ENCODE assay signal across 8 cellular contexts in the genomic region with DNA sequence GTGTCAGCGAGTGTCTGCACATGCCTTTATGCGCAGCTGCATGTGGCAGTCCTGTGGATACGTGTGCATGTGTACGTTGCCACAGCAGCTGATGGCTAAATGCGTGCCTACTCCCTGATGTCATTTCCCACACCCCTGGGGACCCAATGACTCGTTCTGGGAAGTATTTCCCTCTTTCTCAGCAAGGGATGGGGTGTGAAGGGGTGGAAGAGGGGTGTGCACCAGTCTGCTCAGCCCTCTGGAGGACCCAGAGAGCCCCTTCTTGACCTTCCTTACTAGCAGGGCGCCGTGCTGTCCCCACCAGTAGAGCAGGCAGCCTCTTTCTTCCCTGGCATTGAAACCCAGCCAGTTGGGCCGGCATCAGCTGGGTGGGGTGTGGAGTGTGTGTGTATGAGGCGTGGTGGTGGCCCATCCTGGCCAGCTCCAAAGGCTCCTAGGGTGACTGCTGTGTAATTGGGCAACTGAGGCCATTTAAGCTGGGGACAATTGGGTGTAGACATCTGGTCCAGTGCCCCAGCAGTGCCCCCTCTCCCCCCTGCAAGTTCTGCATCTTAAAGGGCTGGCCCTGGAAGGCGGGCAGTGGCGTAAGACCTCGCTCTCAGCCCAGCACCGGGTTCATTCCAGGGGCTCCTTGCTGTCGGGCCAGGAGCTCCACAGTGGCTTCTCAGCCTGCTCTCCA. TPM values are rescaled to one million over a fixed set of nuclear protein-coding genes. Genes with fewer than 3 reads are reported as not detected.
DNase-seq lines count a peak whose midpoint lies in the region; ATAC-seq and TF ChIP-seq lines count a peak whose summit lies in the region.

No MANE protein-coding gene starts in this region.

- peaks cover under 1% of the 10 kb centered on the region for H3K4me1 ChIP-seq in rectal smooth muscle tissue (ENCODE audit: control insufficient read depth, insufficient read depth, low read length)

- no peak overlapping the region for H3K4me3 ChIP-seq in fibroblast of the aortic adventitia (ENCODE audit: low read depth, low read length)
- no peak overlapping the region for H3K4me3 ChIP-seq in rectal smooth muscle tissue (ENCODE audit: low read length)

- peak overlapping the region; percentile 67 for H3K27ac ChIP-seq in rectal smooth muscle tissue (ENCODE audit: low read depth, low read length)
- H3K27ac ChIP-seq in CD4-positive, alpha-beta T cell (ENCODE audit: low read depth, low read length): no peak overlapping the region

- no peaks in the 10 kb centered on the region for H3K36me3 ChIP-seq in rectal smooth muscle tissue (ENCODE audit: control insufficient read depth, insufficient read depth, low read length)

- CTCF ChIA-PET in CD4-positive, alpha-beta T cell (lab: Charles Lee): no interaction called here

- H3K4me3 Mint-ChIP-seq in CD4-positive, alpha-beta T cell: no peak overlapping the region

- H3K36me3 Mint-ChIP-seq in CD4-positive, alpha-beta T cell (ENCODE audit: low read depth): no peaks in the 10 kb centered on the region

- H3K9me3 Mint-ChIP-seq in CD4-positive, alpha-beta T cell: no peaks in the 10 kb centered on the region

- ATAC-seq in HG02798 (IDR thresholded peaks at IDR 0.05; ENCODE audit: poor library complexity, unreplicated experiment) (no peak), HG02870 (IDR thresholded peaks at IDR 0.05; ENCODE audit: unreplicated experiment) (no peak)
- no peak for ATAC-seq in CD4-positive, alpha-beta T cell (ENCODE audit: poor library complexity)

- intact Hi-C loops in CD4-positive, alpha-beta T cell (cut with DNase I, micrococcal nuclease): no loop called here

- H3K9ac ChIP-seq in rectal smooth muscle tissue (ENCODE audit: low read length): no peak overlapping the region

- DNase-seq in EL (peak; percentile 100), RPMI7951 (ENCODE audit: low read depth) (peak; percentile 98), fibroblast of the aortic adventitia (ENCODE audit: low read depth) (peak; percentile 98), NCI-H2227 treated with DMSO at 0.1 percent for 48 hours (lab: John Stamatoyannopoulos, UW) (no peak)
- DNase-seq in CD4-positive, alpha-beta T cell: no peak

- no peak overlapping the region for H3K27ac Mint-ChIP-seq in CD4-positive, alpha-beta T cell

- H3K9me3 ChIP-seq in CD4-positive, alpha-beta T cell (ENCODE audit: control insufficient read depth, low read length): no peaks in the 10 kb centered on the region

- POLR2A ChIA-PET in CD4-positive, alpha-beta T cell (lab: Charles Lee): no interaction called here

- no peaks in the 10 kb centered on the region for H3K27me3 Mint-ChIP-seq in CD4-positive, alpha-beta T cell

- TF ChIP-seq CTCF in fibroblast of the aortic adventitia (IDR thresholded peaks at IDR 0.05; ENCODE audit: insufficient read depth, low read length): no peak
- TF ChIP-seq CTCF in CD4-positive, alpha-beta T cell (IDR thresholded peaks at IDR 0.05): no peak

- no peaks in the 10 kb centered on the region for H3K27me3 ChIP-seq in rectal smooth muscle tissue (ENCODE audit: control insufficient read depth, insufficient read depth, low read length)
- no peaks in the 10 kb centered on the region for H3K27me3 ChIP-seq in CD4-positive, alpha-beta T cell (ENCODE audit: control insufficient read depth, insufficient read depth, low read length)

- H3K4me1 Mint-ChIP-seq in CD4-positive, alpha-beta T cell (ENCODE audit: low read depth): no peaks in the 10 kb centered on the region

RNA-seq across cellular contexts. Expression of gene SNX33, which starts 19.2 kb away (rescaled TPM):
- 7.1 and 8.1 TPM in 2 replicates for total RNA-seq in RPMI7951 (2014; rRNA removed; shearing (Covaris generic))
- total RNA-seq in fibroblast of the aortic adventitia (ENCODE audit: low replicate concordance): 27.8 and 35.2 TPM in 2 replicates
- under 1 TPM; 0.59 to 0.82 TPM for total RNA-seq in CD4-positive, alpha-beta T cell

RNA-seq across cellular contexts. Expression of gene IMP3, which starts 26.9 kb away (rescaled TPM):
- 127 and 153 TPM in 2 replicates for total RNA-seq in RPMI7951 (2014; rRNA removed; shearing (Covaris generic))
- total RNA-seq in fibroblast of the aortic adventitia (ENCODE audit: low replicate concordance): 81.7 and 82.1 TPM in 2 replicates
- 10 to 100 TPM; 48.4 to 50.4 TPM for total RNA-seq in CD4-positive, alpha-beta T cell

RNA-seq across cellular contexts. Expression of gene SNUPN, which starts 41.4 kb away (rescaled TPM):
- total RNA-seq in RPMI7951 (2014; rRNA removed; shearing (Covaris generic)): 30.5 and 33.2 TPM in 2 replicates
- 41.5 and 43.3 TPM in 2 replicates for total RNA-seq in fibroblast of the aortic adventitia (ENCODE audit: low replicate concordance)
- 10 to 100 TPM; 10.0 to 11.6 TPM for total RNA-seq in CD4-positive, alpha-beta T cell

RNA-seq across cellular contexts. Expression of gene CSPG4, which starts 45.7 kb away (rescaled TPM):
- 31.4 and 52.5 TPM in 2 replicates for total RNA-seq in RPMI7951 (2014; rRNA removed; shearing (Covaris generic))
- total RNA-seq in fibroblast of the aortic adventitia (ENCODE audit: low replicate concordance): 12.0 and 27.8 TPM in 2 replicates
- not detected for total RNA-seq in CD4-positive, alpha-beta T cell

Comparison
In these comparisons a context has a peak if more than half of its experiments do, and no peak if none do; other contexts are left out.
1. DNase-seq: peak in EL (single experiment), RPMI7951 (single experiment) and fibroblast of the aortic adventitia (single experiment); none in NCI-H2227 treated with DMSO at 0.1 percent for 48 hours (single experiment) and CD4-positive, alpha-beta T cell (0 of 10).